23 cellular contexts compared by ENCODE assay signal in genomic region chr5:13843181-13843846, GRCh38.
DNase-seq lines count a peak whose midpoint lies in the region; ATAC-seq and TF ChIP-seq lines count a peak whose summit lies in the region.
"Had no signal": no experiment of that assay in that cellular context is flagged by ENCODE, and none has a peak within 500 bp of the region (broad histone marks: within the 10 kb centered on the region; RNA-seq: fewer than 3 reads in every experiment).

No MANE protein-coding gene starts in this region.

- no peak overlapping the region for H4K8ac ChIP-seq in mesendoderm (ENCODE audit: low read depth, low read length)

- H3K27ac ChIP-seq in GM23338 (ENCODE audit: low read depth) = 0 out of 2 replicates have a peak overlapping the region, but pooled peaks have one; percentile 13
- no peak overlapping the region for H3K27ac ChIP-seq in mesendoderm (ENCODE audit: low read depth, low read length)
- H3K27ac ChIP-seq in dorsolateral prefrontal cortex = no peak overlapping the region
- H3K27ac ChIP-seq: BLaER1, GM23248, SJCRH30 had no signal

- H3K4me1 ChIP-seq in GM23338 (ENCODE audit: insufficient read depth) (peaks cover 22% of the 10 kb centered on the region), mesendoderm (ENCODE audit: control insufficient read depth, low read depth, low read length) (no peaks in the 10 kb centered on the region)
- H3K4me1 ChIP-seq: BLaER1, SJCRH30 had no signal

- no peak overlapping the region for H2BK5ac ChIP-seq in mesendoderm (ENCODE audit: low read length)

- no peaks in the 10 kb centered on the region for H3K36me3 Mint-ChIP-seq in GM23338 (ENCODE audit: low read depth)
- H3K36me3 Mint-ChIP-seq: CD4-positive, alpha-beta memory T cell had no signal

- H3K18ac ChIP-seq in mesendoderm (ENCODE audit: low read length) = no peak overlapping the region

- H3K4ac ChIP-seq in mesendoderm (ENCODE audit: low read depth, low read length) = no peak overlapping the region

- no peak overlapping the region for H2AK5ac ChIP-seq in mesendoderm (ENCODE audit: low read length)

- H2AFZ ChIP-seq in GM23338 = peak overlapping the region; percentile 66; the same call in 1 of the 2 replicates
- H2AFZ ChIP-seq: GM23248 had no signal

- H3K4me2 ChIP-seq in GM23338 (peak overlapping the region; percentile 49; the same call in 1 of the 2 replicates), mesendoderm (ENCODE audit: low read length) (no peak overlapping the region)
- H3K4me2 ChIP-seq: BLaER1 had no signal

- H3K56ac ChIP-seq in mesendoderm (ENCODE audit: low read length) = no peak overlapping the region

- H3K4me1 Mint-ChIP-seq in GM23338 = peaks cover 18% of the 10 kb centered on the region
- H3K4me1 Mint-ChIP-seq: CD4-positive, alpha-beta memory T cell had no signal

- DNase-seq in GM23338 (ENCODE audit: low spot score) = peak; percentile 64
- peak; percentile 78 for DNase-seq in NCI-H1417 treated with DMSO at 0.1 percent for 48 hours (lab: John Stamatoyannopoulos, UW)
- peak; percentile 5 for DNase-seq in cerebellum (ENCODE audit: low spot score)
- DNase-seq in mesendoderm = peak; percentile 38
- DNase-seq in dorsolateral prefrontal cortex = no peak
- no peak for DNase-seq in NCI-H2227 treated with DMSO at 0.1 percent for 48 hours (lab: John Stamatoyannopoulos, UW)
- DNase-seq in mesenteric fat pad (ENCODE audit: low spot score) = no peak
- DNase-seq: CD4-positive, alpha-beta memory T cell; COR-L47; DMS53; GM23248; Kasumi-1; NCI-H1092 treated with DMSO at 0.1 percent for 48 hours; NCI-H2029; NCI-H345; NCI-H510A treated with DMSO at 0.1 percent for 48 hours; NCI-H774; PC-3; SJCRH30 had no signal

- H3K9me2 ChIP-seq in GM23338 (ENCODE audit: insufficient read depth) = no peaks in the 10 kb centered on the region

- H3K4me3 Mint-ChIP-seq in GM23338 = peak overlapping the region; percentile 4; the same call in 1 of the 3 replicates
- H3K4me3 Mint-ChIP-seq: CD4-positive, alpha-beta memory T cell had no signal

- H3K79me2 ChIP-seq in GM23338 (replicated peaks; ENCODE audit: insufficient read depth) = no peaks in the 10 kb centered on the region
- H3K79me2 ChIP-seq in mesendoderm (ENCODE audit: control insufficient read depth, insufficient read depth, low read length) = no peaks in the 10 kb centered on the region

- TF ChIP-seq CTCF in GM23338 (conservative IDR thresholded peaks at IDR 0.05; ENCODE audit: low read depth in 2 of 2) (no peak), dorsolateral prefrontal cortex (IDR thresholded peaks at IDR 0.05 in 54 of 56, conservative IDR thresholded peaks at IDR 0.05 in 2 of 56; ENCODE audit: low read depth in 1 of 56, partially characterized antibody in 56 of 56) (no peak)

- H3K27ac Mint-ChIP-seq in GM23338 = peak overlapping the region; percentile 85
- H3K27ac Mint-ChIP-seq: CD4-positive, alpha-beta memory T cell had no signal

- no peak overlapping the region for H2BK120ac ChIP-seq in mesendoderm (ENCODE audit: low read depth, low read length)

- H3F3A ChIP-seq in GM23338 (replicated peaks; ENCODE audit: low read depth) = no peaks in the 10 kb centered on the region

- ATAC-seq in GM23338 = peak; percentile 84
- ATAC-seq in HG03432 (IDR thresholded peaks at IDR 0.05; ENCODE audit: unreplicated experiment) = no peak
- ATAC-seq: K562, PC-3, Right ventricle myocardium inferior had no signal

- no peaks in the 10 kb centered on the region for H3K27me3 ChIP-seq in GM23338 (ENCODE audit: insufficient read depth)
- H3K27me3 ChIP-seq in mesendoderm (ENCODE audit: insufficient read depth, low read length, poor library complexity) = no peaks in the 10 kb centered on the region
- no peaks in the 10 kb centered on the region for H3K27me3 ChIP-seq in dorsolateral prefrontal cortex
- H3K27me3 ChIP-seq: BLaER1, SJCRH30 had no signal

- H3K23ac ChIP-seq in mesendoderm (ENCODE audit: low read length) = no peak overlapping the region

- no peak overlapping the region for H3K9ac ChIP-seq in mesendoderm (ENCODE audit: low read length)
- H3K9ac ChIP-seq: BLaER1, GM23248 had no signal

- no peaks in the 10 kb centered on the region for H3K9me3 Mint-ChIP-seq in GM23338

- H4K20me1 ChIP-seq in GM23338 (replicated peaks; ENCODE audit: insufficient read depth) = no peaks in the 10 kb centered on the region
- H4K20me1 ChIP-seq: BLaER1 had no signal

- WGBS in mesendoderm (ENCODE audit: extremely low coverage, insufficient coverage, low lambda C conversion rate) = no CpG with 5 or more reads among the region's 6 CpGs

- H3K4me3 ChIP-seq in GM23338 = no peak overlapping the region
- no peak overlapping the region for H3K4me3 ChIP-seq in mesendoderm (ENCODE audit: low read length)
- H3K4me3 ChIP-seq in dorsolateral prefrontal cortex = no peak overlapping the region
- H3K4me3 ChIP-seq: BLaER1, GM23248, K562, SJCRH30 had no signal

- H2BK15ac ChIP-seq in mesendoderm (replicated peaks; ENCODE audit: low read depth) = no peak overlapping the region

- intact Hi-C loops in dorsolateral prefrontal cortex (cut with DNase I) = no loop called here

- no peak overlapping the region for H4K5ac ChIP-seq in mesendoderm (ENCODE audit: low read length)

- H3K79me1 ChIP-seq in mesendoderm (ENCODE audit: low read length) = no peaks in the 10 kb centered on the region

- no peaks in the 10 kb centered on the region for H3K27me3 Mint-ChIP-seq in GM23338 (ENCODE audit: insufficient read depth, low read depth, poor library complexity)
- H3K27me3 Mint-ChIP-seq: CD4-positive, alpha-beta memory T cell had no signal

- H3K36me3 ChIP-seq in GM23338 (ENCODE audit: insufficient read depth) (no peaks in the 10 kb centered on the region), mesendoderm (ENCODE audit: control insufficient read depth, insufficient read depth, low read length) (no peaks in the 10 kb centered on the region)
- H3K36me3 ChIP-seq: BLaER1, SJCRH30 had no signal

TF ChIP-seq in GM23338, 12 proteins besides CTCF, POLR2A, EP300 and RAD21 (continues in another document):
- no peak; the same call in 1 of the 2 replicates for TF ChIP-seq NANOG (IDR thresholded peaks at IDR 0.05; ENCODE audit: borderline replicate concordance)
- TF ChIP-seq JUNB (IDR thresholded peaks at IDR 0.05; ENCODE audit: unreplicated experiment) = no peak
- no peak for TF ChIP-seq EZH2 (IDR thresholded peaks at IDR 0.05; ENCODE audit: low read depth, unreplicated experiment)
- TF ChIP-seq EZH2phosphoT487 (IDR thresholded peaks at IDR 0.05; ENCODE audit: unreplicated experiment) = no peak
- no peak for TF ChIP-seq STAT1 (IDR thresholded peaks at IDR 0.05; ENCODE audit: unreplicated experiment)
- TF ChIP-seq POLR2AphosphoS5 (IDR thresholded peaks at IDR 0.05; ENCODE audit: low read depth) = no peak
- TF ChIP-seq CREB1 (CRISPR knock-in tag; IDR thresholded peaks at IDR 0.05; ENCODE audit: low read depth) = no peak
- TF ChIP-seq ZNF331 (CRISPR knock-in tag; IDR thresholded peaks at IDR 0.05; ENCODE audit: low read depth) = no peak
- TF ChIP-seq ZNF114 (CRISPR knock-in tag; IDR thresholded peaks at IDR 0.05) = no peak
- TF ChIP-seq ETS1 (IDR thresholded peaks at IDR 0.05) = no peak

Comparison
In these comparisons a context has a peak if more than half of its experiments do, and no peak if none do; other contexts are left out.
1. DNase-seq: peak in GM23338 (single experiment), NCI-H1417 treated with DMSO at 0.1 percent for 48 hours (single experiment), cerebellum (single experiment) and mesendoderm (single experiment); none in dorsolateral prefrontal cortex (0 of 10), NCI-H2227 treated with DMSO at 0.1 percent for 48 hours (single experiment) and mesenteric fat pad (single experiment).